In genomic region chr14:54105406-54105805, GRCh38 we compare ENCODE assay signal across 1 cellular context.
TF ChIP-seq lines count a peak whose summit lies in the region.

No MANE protein-coding gene starts in this region.

TF ChIP-seq in HCT116, 20 proteins besides CTCF, POLR2A, EP300 and RAD21:
- TF ChIP-seq CEBPB (IDR thresholded peaks at IDR 0.05; ENCODE audit: low read depth) (no peak), JUND (IDR thresholded peaks at IDR 0.05) (no peak), EZH2phosphoT487 (IDR thresholded peaks at IDR 0.05; ENCODE audit: borderline replicate concordance) (no peak), EZH2 (IDR thresholded peaks at IDR 0.05) (no peak), SRF (IDR thresholded peaks at IDR 0.05; ENCODE audit: low read depth) (no peak), POLR2AphosphoS5 (IDR thresholded peaks at IDR 0.05; ENCODE audit: low read depth, low read length) (no peak)
- TF ChIP-seq, protein P1, sequence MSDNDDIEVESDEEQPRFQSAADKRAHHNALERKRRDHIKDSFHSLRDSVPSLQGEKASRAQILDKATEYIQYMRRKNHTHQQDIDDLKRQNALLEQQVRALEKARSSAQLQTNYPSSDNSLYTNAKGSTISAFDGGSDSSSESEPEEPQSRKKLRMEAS (IDR thresholded peaks at IDR 0.05), result no peak
